Comparison of ENCODE assay signal across 2 cellular contexts in genomic region chr20:63731410-63731809, GRCh38.
TF ChIP-seq lines count a peak whose summit lies in the region.

No MANE protein-coding gene starts in this region.

TF ChIP-seq in HepG2, 621 proteins besides CTCF, POLR2A, EP300 and RAD21 (continues in another document):
- TF ChIP-seq ATF2 (CRISPR knock-in tag; IDR thresholded peaks at IDR 0.05) (no peak), RARA (CRISPR knock-in tag; IDR thresholded peaks at IDR 0.05) (no peak), AKAP8 (CRISPR knock-in tag; IDR thresholded peaks at IDR 0.05) (no peak), CAMTA2 (CRISPR knock-in tag; IDR thresholded peaks at IDR 0.05; ENCODE audit: borderline replicate concordance) (no peak), ZNF326 (CRISPR knock-in tag; IDR thresholded peaks at IDR 0.05; ENCODE audit: borderline replicate concordance) (no peak), HNF4G (IDR thresholded peaks at IDR 0.05; ENCODE audit: borderline replicate concordance, low read depth, low read length) (no peak), HNF4G (CRISPR knock-in tag; IDR thresholded peaks at IDR 0.05; ENCODE audit: borderline replicate concordance, low read depth) (no peak), CC2D1A (CRISPR knock-in tag; IDR thresholded peaks at IDR 0.05) (no peak), FOXA1 (IDR thresholded peaks at IDR 0.05) (peak; percentile 62), FOXA1 (CRISPR knock-in tag; IDR thresholded peaks at IDR 0.05) (no peak), ZNF484 (CRISPR knock-in tag; IDR thresholded peaks at IDR 0.05; ENCODE audit: borderline replicate concordance, low read depth) (no peak), PLSCR1 (CRISPR knock-in tag; IDR thresholded peaks at IDR 0.05; ENCODE audit: borderline replicate concordance) (no peak), POGK (CRISPR knock-in tag; conservative IDR thresholded peaks at IDR 0.05) (no peak), IRF1 (CRISPR knock-in tag; IDR thresholded peaks at IDR 0.05; ENCODE audit: low read depth) (no peak), ZBTB44 (CRISPR knock-in tag; IDR thresholded peaks at IDR 0.05) (no peak), E2F2 (CRISPR knock-in tag; IDR thresholded peaks at IDR 0.05; ENCODE audit: borderline replicate concordance) (no peak), DDIT3 (CRISPR knock-in tag; IDR thresholded peaks at IDR 0.05) (no peak), DRAP1 (CRISPR knock-in tag; IDR thresholded peaks at IDR 0.05) (no peak), NFRKB (IDR thresholded peaks at IDR 0.05) (0 out of 2 replicates have a peak, but pooled peaks have one; percentile 14), ZSCAN12 (CRISPR knock-in tag; IDR thresholded peaks at IDR 0.05) (no peak)

TF ChIP-seq in WTC11, 78 proteins besides CTCF, POLR2A, EP300 and RAD21:
- no peak for TF ChIP-seq ELF4 (CRISPR knock-in tag; IDR thresholded peaks at IDR 0.05; ENCODE audit: low read depth)
- TF ChIP-seq FOXP1 (CRISPR knock-in tag; IDR thresholded peaks at IDR 0.05; ENCODE audit: borderline replicate concordance): no peak
- no peak for TF ChIP-seq HMGA2 (CRISPR knock-in tag; IDR thresholded peaks at IDR 0.05)
- no peak for TF ChIP-seq ARID4B (CRISPR knock-in tag; IDR thresholded peaks at IDR 0.05; ENCODE audit: borderline replicate concordance)
- TF ChIP-seq ZNF671 (CRISPR knock-in tag; IDR thresholded peaks at IDR 0.05): no peak
